Comparison of ENCODE assay signal across 25 cellular contexts in the genomic region with DNA sequence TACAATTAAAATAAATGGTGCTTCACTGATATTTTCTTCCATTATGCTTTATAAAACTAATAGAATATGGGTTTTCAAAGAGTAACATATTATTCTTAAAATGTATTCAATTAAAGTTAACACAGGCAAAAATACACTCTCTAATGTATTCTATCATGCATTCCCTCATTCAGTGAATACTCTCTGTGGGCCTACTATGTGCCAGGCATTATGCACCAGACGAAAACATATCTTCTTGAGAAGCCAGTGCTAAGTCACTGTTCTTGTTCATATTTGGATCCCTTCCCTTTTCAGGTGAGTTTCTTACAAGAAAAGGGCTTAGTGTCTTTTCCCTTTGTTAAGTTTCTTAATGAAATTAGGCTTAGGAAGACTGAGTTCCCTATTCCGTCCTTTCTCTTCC. TPM values are rescaled to one million over a fixed set of nuclear protein-coding genes. Genes with fewer than 3 reads are reported as not detected.
DNase-seq lines count a peak whose midpoint lies in the region; ATAC-seq, FAIRE-seq and TF ChIP-seq lines count a peak whose summit lies in the region.
"Had no signal": no experiment of that assay in that cellular context is flagged by ENCODE, and none has a peak within 500 bp of the region (broad histone marks: within the 10 kb centered on the region; RNA-seq: fewer than 3 reads in every experiment).

No MANE protein-coding gene starts in this region.

- no peak overlapping the region for H3K27ac ChIP-seq in breast epithelium
- H3K27ac ChIP-seq in K562 (ENCODE audit: extremely low read depth, low read depth, low read length) = no peak overlapping the region
- H3K27ac ChIP-seq: BLaER1 had no signal

- H3K4me3 ChIP-seq in breast epithelium = no peak overlapping the region
- H3K4me3 ChIP-seq in K562 = no peak overlapping the region
- H3K4me3 ChIP-seq: BLaER1, GM12878 had no signal

- TF ChIP-seq RAD21 in K562 (CRISPR knock-in tag; conservative IDR thresholded peaks at IDR 0.05 in 1 of 2, IDR thresholded peaks at IDR 0.05 in 1 of 2) = no peak

- ATAC-seq in K562 = no peak

- no TSS peak for BruUV-seq in MCF 10A (replicated peaks; lab: Mats Ljungman, UMichigan)
- BruUV-seq in K562 (replicated peaks; lab: Mats Ljungman, UMichigan) = no TSS peak

- CTCF ChIA-PET in MCF 10A (lab: Yijun Ruan, JAX) = interaction anchor here (1.0 to 3.1 kb wide), 3 partner anchors 9 to 437 kb away, joined by 3 to 20 read pairs (median 10); partner anchors contain the start of gene NPY1R
- CTCF ChIA-PET in K562 (lab: Yijun Ruan, JAX; ENCODE audit: low intra/inter-chr PET ratio) = no interaction called here

- no peak overlapping the region for H3K4me3 Mint-ChIP-seq in MCF 10A (ENCODE audit: unreplicated experiment)
- H3K4me3 Mint-ChIP-seq: CD14-positive monocyte; CD4-positive, alpha-beta memory T cell; CD4-positive, CD25-positive, alpha-beta regulatory T cell; CD8-positive, alpha-beta memory T cell had no signal

- H3K9me3 Mint-ChIP-seq in MCF 10A (ENCODE audit: unreplicated experiment) = no peaks in the 10 kb centered on the region
- H3K9me3 Mint-ChIP-seq: CD4-positive, alpha-beta memory T cell; CD4-positive, CD25-positive, alpha-beta regulatory T cell; CD8-positive, alpha-beta memory T cell had no signal

- POLR2A ChIA-PET in MCF 10A (lab: Yijun Ruan, JAX) = interaction anchor here (0.6 to 0.9 kb wide), 2 partner anchors 224 to 413 kb away, joined by 3 read pairs; partner anchors contain the start of gene NPY1R
- POLR2A ChIA-PET in K562 (lab: Yijun Ruan, JAX) = no interaction called here

- H3K4me1 Mint-ChIP-seq in MCF 10A (ENCODE audit: insufficient read depth, unreplicated experiment) = peaks cover 6% of the 10 kb centered on the region

- H3K36me3 Mint-ChIP-seq in MCF 10A (ENCODE audit: insufficient read depth, unreplicated experiment) = peaks cover 13% of the 10 kb centered on the region

- no peak overlapping the region for H3K9ac ChIP-seq in K562 (ENCODE audit: insufficient read depth in 1 of 2, low read depth in 2 of 2, low read length in 2 of 2)
- H3K9ac ChIP-seq: BLaER1 had no signal

- no peaks in the 10 kb centered on the region for H3K9me3 ChIP-seq in breast epithelium
- no peaks in the 10 kb centered on the region; the same call in 1 of the 2 replicates for H3K9me3 ChIP-seq in K562 (replicated peaks; ENCODE audit: control insufficient read depth, insufficient read depth, low read depth, low read length)
- H3K9me3 ChIP-seq: BE2C, BLaER1 had no signal

- in situ Hi-C loops in K562 (cut with MboI) = loop anchor here (10.0 kb wide), 1 partner anchor 226 kb away; the partner anchor contains the start of gene NPY1R

- TF ChIP-seq CTCF in MCF 10A (IDR thresholded peaks at IDR 0.05; ENCODE audit: unreplicated experiment) = no peak
- no peak for TF ChIP-seq CTCF in breast epithelium (IDR thresholded peaks at IDR 0.05)
- no peak for TF ChIP-seq CTCF in K562 (IDR thresholded peaks at IDR 0.05 in 2 of 3, conservative IDR thresholded peaks at IDR 0.05 in 1 of 3; ENCODE audit: insufficient read depth in 2 of 3, low read depth in 1 of 3, low read length in 3 of 3)

- 100% methylated on average over 2 of the region's 2 CpGs for WGBS in K562 (ENCODE audit: insufficient coverage, low coverage, missing lambda C conversion rate)

- H3K36me3 ChIP-seq in breast epithelium (peaks cover 4% of the 10 kb centered on the region), K562 (ENCODE audit: control insufficient read depth, insufficient read depth, low read length) (peaks cover 8% of the 10 kb centered on the region; the same call in 1 of the 3 replicates)
- H3K36me3 ChIP-seq: BE2C, BLaER1 had no signal

- no peaks in the 10 kb centered on the region for H3K9me1 ChIP-seq in K562 (ENCODE audit: control insufficient read depth, insufficient read depth, low read length)

- H2AFZ ChIP-seq in K562 (ENCODE audit: low read depth, low read length) = no peak overlapping the region

- no peak for TF ChIP-seq EP300 in K562 (IDR thresholded peaks at IDR 0.05; ENCODE audit: low read length)

- peak overlapping the region; percentile 42 for H3K27ac Mint-ChIP-seq in MCF 10A (ENCODE audit: low read depth, unreplicated experiment)
- H3K27ac Mint-ChIP-seq: CD14-positive monocyte; CD4-positive, alpha-beta memory T cell; CD4-positive, CD25-positive, alpha-beta regulatory T cell; CD8-positive, alpha-beta memory T cell had no signal

- H3K4me1 ChIP-seq in breast epithelium (no peaks in the 10 kb centered on the region), K562 (replicated peaks in 1 of 2; ENCODE audit: control insufficient read depth in 2 of 2, insufficient read depth in 2 of 2, low read length in 2 of 2) (no peaks in the 10 kb centered on the region)
- H3K4me1 ChIP-seq: BE2C had no signal

- TF ChIP-seq POLR2A in breast epithelium (IDR thresholded peaks at IDR 0.05) (no peak), K562 (conservative IDR thresholded peaks at IDR 0.05) (no peak)

- intact Hi-C loops in MCF 10A (cut with micrococcal nuclease) = no loop called here
- intact Hi-C loops in breast epithelium (cut with DNase I; ENCODE audit: low total_unique reads) = no loop called here
- intact Hi-C loops in K562 (cut with micrococcal nuclease) = no loop called here

- no peaks in the 10 kb centered on the region for H3K79me2 ChIP-seq in K562 (ENCODE audit: control insufficient read depth, insufficient read depth, low read length)

- no peaks in the 10 kb centered on the region for H4K20me1 ChIP-seq in K562 (replicated peaks; ENCODE audit: control insufficient read depth, insufficient read depth, low read length)
- H4K20me1 ChIP-seq: BLaER1 had no signal

- no peaks in the 10 kb centered on the region for H3K27me3 Mint-ChIP-seq in MCF 10A (ENCODE audit: insufficient read depth, unreplicated experiment)
- H3K27me3 Mint-ChIP-seq: CD4-positive, alpha-beta memory T cell; CD4-positive, CD25-positive, alpha-beta regulatory T cell; CD8-positive, alpha-beta memory T cell had no signal

- peak; percentile 59 for FAIRE-seq in A204.1 (lab: Jason Lieb, UNC)
- FAIRE-seq in K562 (lab: Jason Lieb, UNC) = no peak
- FAIRE-seq: GM12878, GM12892, GM18507 had no signal

- H3K27me3 ChIP-seq in breast epithelium (no peaks in the 10 kb centered on the region), K562 (ENCODE audit: control insufficient read depth in 2 of 2, insufficient read depth in 2 of 2, low read length in 2 of 2) (no peaks in the 10 kb centered on the region)
- H3K27me3 ChIP-seq: BE2C, BLaER1 had no signal

- no peak overlapping the region for H3K4me2 ChIP-seq in K562 (ENCODE audit: insufficient read depth, low read length)
- H3K4me2 ChIP-seq: BLaER1 had no signal

- DNase-seq in MCF 10A (ENCODE audit: unreplicated experiment) = no peak
- no peak for DNase-seq in breast epithelium (ENCODE audit: low spot score in 2 of 2)
- DNase-seq in K562 (ENCODE audit: extremely low read depth in 1 of 4, low spot score in 3 of 4) = no peak
- DNase-seq in MV-4-11 (lab: John Stamatoyannopoulos, UW) = no peak
- no peak for DNase-seq in iPS-NIHi11 (ENCODE audit: low spot score)
- DNase-seq: ACHN; BE2C; C1 segment of cervical spinal cord; CD4-positive, alpha-beta memory T cell; CD4-positive, CD25-positive, alpha-beta regulatory T cell; CD8-positive, alpha-beta memory T cell; COR-L47; DMS 273 treated with DMSO at 0.1 percent for 48 hours; DMS153; DMS53; DMS79; DND-41; EL; GDM1 had no signal

TF ChIP-seq in K562, 482 proteins besides CTCF, POLR2A, EP300 and RAD21:
- TF ChIP-seq ZKSCAN1 (IDR thresholded peaks at IDR 0.05; ENCODE audit: low read depth, low read length) (peak; percentile 92), ZBTB33 (CRISPR knock-in tag; IDR thresholded peaks at IDR 0.05) (no peak), KDM1A (IDR thresholded peaks at IDR 0.05) (no peak), DDX20 (tag; IDR thresholded peaks at IDR 0.05; ENCODE audit: low read depth) (no peak)

RNA-seq across cellular contexts. Expression of gene NAF1, which starts 58.1 kb away (rescaled TPM):
- 27.5 and 36.5 TPM in 2 replicates for total RNA-seq in MCF 10A (2022)
- 10 to 100 TPM; 21.1 to 51.5 (median 23.6) TPM for total RNA-seq in breast epithelium
- 32.4 and 67.7 TPM in 2 replicates for total RNA-seq in K562 (2011; cell fraction: chromatin; rRNA removed; ENCODE audit: low replicate concordance)
- total RNA-seq in K562 (2011; cell fraction: nucleolus; rRNA removed) = 23.3 and 24.5 TPM in 2 replicates
- 37.0 and 77.9 TPM in 2 replicates for total RNA-seq in K562 (2011; cell fraction: nucleoplasm; rRNA removed)
- 25.8 and 31.6 TPM in 2 replicates for total RNA-seq in K562 (2014; rRNA removed)
- 16.5 and 17.0 TPM in 2 replicates for total RNA-seq in K562 (2014; rRNA removed; fragmentation: Illumina TruSeq; extraction: Trizol)
- total RNA-seq in K562 (2015; rRNA removed; fragmentation: Illumina TruSeq; extraction: Trizol) = 17.0 and 19.6 TPM in 2 replicates
- 39.2 and 40.6 TPM in 2 replicates for total RNA-seq in K562 (2021)
- 15.0 and 15.7 TPM in 2 replicates for polyA plus RNA-seq in K562 (2011; rRNA removed)
- polyA plus RNA-seq in K562 (2011; cell fraction: cytosol; rRNA removed) = 6.1 and 8.6 TPM in 2 replicates
- polyA plus RNA-seq in K562 (2011; cell fraction: nucleus; rRNA removed) = 13.6 and 14.4 TPM in 2 replicates
- polyA plus RNA-seq in K562 (2012) = 13.4 and 17.8 TPM in 2 replicates
- polyA plus RNA-seq in K562 (2014; fragmentation: Illumina TruSeq; extraction: Trizol) = 20.8 and 22.0 TPM in 2 replicates
- 1 to 10 TPM; 2.4 to 2.7 TPM for polyA plus RNA-seq in K562 (2014; fragmentation: Nextera tagmentation; extraction: Ambion mirVana)
- 21.6 TPM in 2 replicates for polyA plus RNA-seq in K562 (2014; rRNA removed)
- polyA minus RNA-seq in K562 (2011; rRNA and poly(A)+ RNA removed) = 22.9 and 23.0 TPM in 2 replicates
- polyA minus RNA-seq in K562 (2011; cell fraction: cytosol; rRNA and poly(A)+ RNA removed) = 15.8 and 17.5 TPM in 2 replicates
- 51.2 and 60.5 TPM in 2 replicates for polyA minus RNA-seq in K562 (2011; cell fraction: nucleus; rRNA and poly(A)+ RNA removed)
